ENCODE assay signal across 1 cellular context in the genomic region with DNA sequence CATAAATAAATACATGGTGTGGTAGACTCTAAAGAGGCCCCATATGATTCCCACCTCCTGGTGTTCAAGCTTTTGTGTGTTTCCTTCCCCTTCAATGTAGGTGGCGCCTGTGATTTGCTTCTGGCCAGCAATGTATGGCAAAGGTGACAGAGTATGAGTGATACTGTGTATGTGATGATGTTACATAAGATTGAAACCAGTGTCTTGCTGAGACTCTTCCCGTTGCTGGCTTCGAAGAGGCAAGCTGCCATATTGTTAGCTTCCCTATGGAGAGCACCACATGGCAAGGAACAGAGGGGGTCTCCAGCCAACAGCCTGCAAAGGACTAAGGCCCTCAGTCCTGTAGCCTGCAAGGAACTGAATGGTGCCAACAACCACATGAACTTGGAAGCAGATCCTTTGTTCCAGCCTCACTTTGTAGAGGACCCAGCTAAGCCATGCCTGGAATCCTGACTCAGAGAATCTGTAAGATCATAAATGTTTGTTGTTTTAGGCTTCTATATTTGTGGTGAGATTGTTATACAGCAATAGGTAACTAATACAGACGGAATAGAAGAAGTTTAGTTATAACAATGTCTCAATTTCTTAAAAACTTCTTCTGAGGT.
TF ChIP-seq lines count a peak whose summit lies in the region.

No MANE protein-coding gene starts in this region.

TF ChIP-seq in HepG2, 621 proteins besides CTCF, POLR2A, EP300 and RAD21 (continued from another document and continues in another):
- TF ChIP-seq, protein P1, sequence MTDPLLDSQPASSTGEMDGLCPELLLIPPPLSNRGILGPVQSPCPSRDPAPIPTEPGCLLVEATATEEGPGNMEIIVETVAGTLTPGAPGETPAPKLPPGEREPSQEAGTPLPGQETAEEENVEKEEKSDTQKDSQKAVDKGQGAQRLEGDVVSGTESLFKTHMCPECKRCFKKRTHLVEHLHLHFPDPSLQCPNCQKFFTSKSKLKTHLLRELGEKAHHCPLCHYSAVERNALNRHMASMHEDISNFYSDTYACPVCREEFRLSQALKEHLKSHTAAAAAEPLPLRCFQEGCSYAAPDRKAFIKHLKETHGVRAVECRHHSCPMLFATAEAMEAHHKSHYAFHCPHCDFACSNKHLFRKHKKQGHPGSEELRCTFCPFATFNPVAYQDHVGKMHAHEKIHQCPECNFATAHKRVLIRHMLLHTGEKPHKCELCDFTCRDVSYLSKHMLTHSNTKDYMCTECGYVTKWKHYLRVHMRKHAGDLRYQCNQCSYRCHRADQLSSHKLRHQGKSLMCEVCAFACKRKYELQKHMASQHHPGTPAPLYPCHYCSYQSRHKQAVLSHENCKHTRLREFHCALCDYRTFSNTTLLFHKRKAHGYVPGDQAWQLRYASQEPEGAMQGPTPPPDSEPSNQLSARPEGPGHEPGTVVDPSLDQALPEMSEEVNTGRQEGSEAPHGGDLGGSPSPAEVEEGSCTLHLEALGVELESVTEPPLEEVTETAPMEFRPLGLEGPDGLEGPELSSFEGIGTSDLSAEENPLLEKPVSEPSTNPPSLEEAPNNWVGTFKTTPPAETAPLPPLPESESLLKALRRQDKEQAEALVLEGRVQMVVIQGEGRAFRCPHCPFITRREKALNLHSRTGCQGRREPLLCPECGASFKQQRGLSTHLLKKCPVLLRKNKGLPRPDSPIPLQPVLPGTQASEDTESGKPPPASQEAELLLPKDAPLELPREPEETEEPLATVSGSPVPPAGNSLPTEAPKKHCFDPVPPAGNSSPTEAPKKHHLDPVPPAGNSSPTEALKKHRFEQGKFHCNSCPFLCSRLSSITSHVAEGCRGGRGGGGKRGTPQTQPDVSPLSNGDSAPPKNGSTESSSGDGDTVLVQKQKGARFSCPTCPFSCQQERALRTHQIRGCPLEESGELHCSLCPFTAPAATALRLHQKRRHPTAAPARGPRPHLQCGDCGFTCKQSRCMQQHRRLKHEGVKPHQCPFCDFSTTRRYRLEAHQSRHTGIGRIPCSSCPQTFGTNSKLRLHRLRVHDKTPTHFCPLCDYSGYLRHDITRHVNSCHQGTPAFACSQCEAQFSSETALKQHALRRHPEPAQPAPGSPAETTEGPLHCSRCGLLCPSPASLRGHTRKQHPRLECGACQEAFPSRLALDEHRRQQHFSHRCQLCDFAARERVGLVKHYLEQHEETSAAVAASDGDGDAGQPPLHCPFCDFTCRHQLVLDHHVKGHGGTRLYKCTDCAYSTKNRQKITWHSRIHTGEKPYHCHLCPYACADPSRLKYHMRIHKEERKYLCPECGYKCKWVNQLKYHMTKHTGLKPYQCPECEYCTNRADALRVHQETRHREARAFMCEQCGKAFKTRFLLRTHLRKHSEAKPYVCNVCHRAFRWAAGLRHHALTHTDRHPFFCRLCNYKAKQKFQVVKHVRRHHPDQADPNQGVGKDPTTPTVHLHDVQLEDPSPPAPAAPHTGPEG (CRISPR knock-in tag; IDR thresholded peaks at IDR 0.05) = no peak
- TF ChIP-seq GABPA (IDR thresholded peaks at IDR 0.05; ENCODE audit: low read depth, low read length) (no peak), GABPA (CRISPR knock-in tag; IDR thresholded peaks at IDR 0.05; ENCODE audit: low read depth) (no peak), ZNF263 (CRISPR knock-in tag; IDR thresholded peaks at IDR 0.05) (no peak), SYNCRIP (IDR thresholded peaks at IDR 0.05; ENCODE audit: insufficient read depth, low read depth, low read length) (no peak), ZNF121 (CRISPR knock-in tag; IDR thresholded peaks at IDR 0.05) (no peak), RARG (CRISPR knock-in tag; IDR thresholded peaks at IDR 0.05; ENCODE audit: low read depth) (no peak), ZNF383 (CRISPR knock-in tag; IDR thresholded peaks at IDR 0.05; ENCODE audit: borderline replicate concordance) (no peak), RXRB (CRISPR knock-in tag; IDR thresholded peaks at IDR 0.05; ENCODE audit: borderline replicate concordance) (peak; percentile 99), ZNF543 (CRISPR knock-in tag; IDR thresholded peaks at IDR 0.05) (no peak), SUZ12 (IDR thresholded peaks at IDR 0.05; ENCODE audit: low read depth, low read length) (no peak), ZNF382 (CRISPR knock-in tag; IDR thresholded peaks at IDR 0.05; ENCODE audit: borderline replicate concordance) (no peak), SMC3 (IDR thresholded peaks at IDR 0.05; ENCODE audit: low read length) (peak; percentile 24; the same call in 1 of the 2 replicates), ZNF550 (CRISPR knock-in tag; IDR thresholded peaks at IDR 0.05; ENCODE audit: borderline replicate concordance) (no peak), HDAC6 (IDR thresholded peaks at IDR 0.05; ENCODE audit: low read depth, low read length) (no peak), NFATC3 (CRISPR knock-in tag; IDR thresholded peaks at IDR 0.05) (no peak), MIXL1 (CRISPR knock-in tag; IDR thresholded peaks at IDR 0.05) (peak; percentile 52; the same call in 1 of the 2 replicates), ZNF430 (CRISPR knock-in tag; IDR thresholded peaks at IDR 0.05) (no peak), ZSCAN22 (CRISPR knock-in tag; IDR thresholded peaks at IDR 0.05) (no peak), TBX2 (CRISPR knock-in tag; IDR thresholded peaks at IDR 0.05; ENCODE audit: borderline replicate concordance) (peak; percentile 20; the same call in 1 of the 2 replicates), ZNF207 (IDR thresholded peaks at IDR 0.05; ENCODE audit: borderline replicate concordance) (no peak), NFYB (CRISPR knock-in tag; IDR thresholded peaks at IDR 0.05) (no peak), ZNF282 (IDR thresholded peaks at IDR 0.05; ENCODE audit: partially characterized antibody) (no peak), TIGD3 (CRISPR knock-in tag; IDR thresholded peaks at IDR 0.05; ENCODE audit: borderline replicate concordance) (no peak), YEATS4 (CRISPR knock-in tag; IDR thresholded peaks at IDR 0.05; ENCODE audit: borderline replicate concordance) (0 out of 2 replicates have a peak, but pooled peaks have one; percentile 33), HOMEZ (CRISPR knock-in tag; IDR thresholded peaks at IDR 0.05; ENCODE audit: low read depth) (peak; percentile 89), POGZ (CRISPR knock-in tag; IDR thresholded peaks at IDR 0.05) (peak; percentile 41; the same call in 1 of the 2 replicates), ZC3H13 (CRISPR knock-in tag; IDR thresholded peaks at IDR 0.05) (0 out of 2 replicates have a peak, but pooled peaks have one; percentile 18), RXRA (CRISPR knock-in tag; IDR thresholded peaks at IDR 0.05) (peak; percentile 69; the same call in 1 of the 2 replicates), THAP11 (CRISPR knock-in tag; IDR thresholded peaks at IDR 0.05) (peak; percentile 22; the same call in 1 of the 2 replicates), MED1 (CRISPR knock-in tag; IDR thresholded peaks at IDR 0.05) (peak; percentile 52; the same call in 1 of the 2 replicates)
- TF ChIP-seq, protein P2, sequence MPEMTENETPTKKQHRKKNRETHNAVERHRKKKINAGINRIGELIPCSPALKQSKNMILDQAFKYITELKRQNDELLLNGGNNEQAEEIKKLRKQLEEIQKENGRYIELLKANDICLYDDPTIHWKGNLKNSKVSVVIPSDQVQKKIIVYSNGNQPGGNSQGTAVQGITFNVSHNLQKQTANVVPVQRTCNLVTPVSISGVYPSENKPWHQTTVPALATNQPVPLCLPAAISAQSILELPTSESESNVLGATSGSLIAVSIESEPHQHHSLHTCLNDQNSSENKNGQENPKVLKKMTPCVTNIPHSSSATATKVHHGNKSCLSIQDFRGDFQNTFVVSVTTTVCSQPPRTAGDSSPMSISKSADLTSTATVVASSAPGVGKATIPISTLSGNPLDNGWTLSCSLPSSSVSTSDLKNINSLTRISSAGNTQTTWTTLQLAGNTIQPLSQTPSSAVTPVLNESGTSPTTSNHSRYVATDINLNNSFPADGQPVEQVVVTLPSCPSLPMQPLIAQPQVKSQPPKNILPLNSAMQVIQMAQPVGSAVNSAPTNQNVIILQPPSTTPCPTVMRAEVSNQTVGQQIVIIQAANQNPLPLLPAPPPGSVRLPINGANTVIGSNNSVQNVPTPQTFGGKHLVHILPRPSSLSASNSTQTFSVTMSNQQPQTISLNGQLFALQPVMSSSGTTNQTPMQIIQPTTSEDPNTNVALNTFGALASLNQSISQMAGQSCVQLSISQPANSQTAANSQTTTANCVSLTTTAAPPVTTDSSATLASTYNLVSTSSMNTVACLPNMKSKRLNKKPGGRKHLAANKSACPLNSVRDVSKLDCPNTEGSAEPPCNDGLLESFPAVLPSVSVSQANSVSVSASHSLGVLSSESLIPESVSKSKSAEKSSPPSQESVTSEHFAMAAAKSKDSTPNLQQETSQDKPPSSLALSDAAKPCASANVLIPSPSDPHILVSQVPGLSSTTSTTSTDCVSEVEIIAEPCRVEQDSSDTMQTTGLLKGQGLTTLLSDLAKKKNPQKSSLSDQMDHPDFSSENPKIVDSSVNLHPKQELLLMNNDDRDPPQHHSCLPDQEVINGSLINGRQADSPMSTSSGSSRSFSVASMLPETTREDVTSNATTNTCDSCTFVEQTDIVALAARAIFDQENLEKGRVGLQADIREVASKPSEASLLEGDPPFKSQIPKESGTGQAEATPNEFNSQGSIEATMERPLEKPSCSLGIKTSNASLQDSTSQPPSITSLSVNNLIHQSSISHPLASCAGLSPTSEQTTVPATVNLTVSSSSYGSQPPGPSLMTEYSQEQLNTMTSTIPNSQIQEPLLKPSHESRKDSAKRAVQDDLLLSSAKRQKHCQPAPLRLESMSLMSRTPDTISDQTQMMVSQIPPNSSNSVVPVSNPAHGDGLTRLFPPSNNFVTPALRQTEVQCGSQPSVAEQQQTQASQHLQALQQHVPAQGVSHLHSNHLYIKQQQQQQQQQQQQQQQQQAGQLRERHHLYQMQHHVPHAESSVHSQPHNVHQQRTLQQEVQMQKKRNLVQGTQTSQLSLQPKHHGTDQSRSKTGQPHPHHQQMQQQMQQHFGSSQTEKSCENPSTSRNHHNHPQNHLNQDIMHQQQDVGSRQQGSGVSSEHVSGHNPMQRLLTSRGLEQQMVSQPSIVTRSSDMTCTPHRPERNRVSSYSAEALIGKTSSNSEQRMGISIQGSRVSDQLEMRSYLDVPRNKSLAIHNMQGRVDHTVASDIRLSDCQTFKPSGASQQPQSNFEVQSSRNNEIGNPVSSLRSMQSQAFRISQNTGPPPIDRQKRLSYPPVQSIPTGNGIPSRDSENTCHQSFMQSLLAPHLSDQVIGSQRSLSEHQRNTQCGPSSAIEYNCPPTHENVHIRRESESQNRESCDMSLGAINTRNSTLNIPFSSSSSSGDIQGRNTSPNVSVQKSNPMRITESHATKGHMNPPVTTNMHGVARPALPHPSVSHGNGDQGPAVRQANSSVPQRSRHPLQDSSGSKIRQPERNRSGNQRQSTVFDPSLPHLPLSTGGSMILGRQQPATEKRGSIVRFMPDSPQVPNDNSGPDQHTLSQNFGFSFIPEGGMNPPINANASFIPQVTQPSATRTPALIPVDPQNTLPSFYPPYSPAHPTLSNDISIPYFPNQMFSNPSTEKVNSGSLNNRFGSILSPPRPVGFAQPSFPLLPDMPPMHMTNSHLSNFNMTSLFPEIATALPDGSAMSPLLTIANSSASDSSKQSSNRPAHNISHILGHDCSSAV (CRISPR knock-in tag; IDR thresholded peaks at IDR 0.05; ENCODE audit: borderline replicate concordance) = no peak
- TF ChIP-seq, protein P3, sequence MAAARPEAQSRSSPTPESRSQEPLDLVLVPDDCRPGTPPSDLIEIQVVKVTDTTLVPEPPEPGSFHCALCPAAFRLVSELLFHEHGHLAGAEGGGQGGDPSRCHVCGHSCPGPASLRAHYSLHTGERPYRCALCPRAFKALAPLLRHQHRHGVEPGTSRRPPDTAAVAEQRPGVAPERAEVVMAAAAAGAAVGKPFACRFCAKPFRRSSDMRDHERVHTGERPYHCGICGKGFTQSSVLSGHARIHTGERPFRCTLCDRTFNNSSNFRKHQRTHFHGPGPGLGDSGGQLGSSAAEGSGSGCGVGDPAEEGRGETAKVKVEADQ (CRISPR knock-in tag; IDR thresholded peaks at IDR 0.05; ENCODE audit: borderline replicate concordance) = no peak
- TF ChIP-seq, protein P4, sequence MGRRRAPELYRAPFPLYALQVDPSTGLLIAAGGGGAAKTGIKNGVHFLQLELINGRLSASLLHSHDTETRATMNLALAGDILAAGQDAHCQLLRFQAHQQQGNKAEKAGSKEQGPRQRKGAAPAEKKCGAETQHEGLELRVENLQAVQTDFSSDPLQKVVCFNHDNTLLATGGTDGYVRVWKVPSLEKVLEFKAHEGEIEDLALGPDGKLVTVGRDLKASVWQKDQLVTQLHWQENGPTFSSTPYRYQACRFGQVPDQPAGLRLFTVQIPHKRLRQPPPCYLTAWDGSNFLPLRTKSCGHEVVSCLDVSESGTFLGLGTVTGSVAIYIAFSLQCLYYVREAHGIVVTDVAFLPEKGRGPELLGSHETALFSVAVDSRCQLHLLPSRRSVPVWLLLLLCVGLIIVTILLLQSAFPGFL (CRISPR knock-in tag; IDR thresholded peaks at IDR 0.05) = no peak
- TF ChIP-seq, protein P5, sequence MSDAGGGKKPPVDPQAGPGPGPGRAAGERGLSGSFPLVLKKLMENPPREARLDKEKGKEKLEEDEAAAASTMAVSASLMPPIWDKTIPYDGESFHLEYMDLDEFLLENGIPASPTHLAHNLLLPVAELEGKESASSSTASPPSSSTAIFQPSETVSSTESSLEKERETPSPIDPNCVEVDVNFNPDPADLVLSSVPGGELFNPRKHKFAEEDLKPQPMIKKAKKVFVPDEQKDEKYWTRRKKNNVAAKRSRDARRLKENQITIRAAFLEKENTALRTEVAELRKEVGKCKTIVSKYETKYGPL (CRISPR knock-in tag; IDR thresholded peaks at IDR 0.05) = peak; percentile 86; the same call in 1 of the 2 replicates
